ENCODE assay signal across 11 cellular contexts in genomic region chr10:50576245-50576815, GRCh38. TPM values are rescaled to one million over a fixed set of nuclear protein-coding genes. Genes with fewer than 3 reads are reported as not detected.
DNase-seq lines count a peak whose midpoint lies in the region; ATAC-seq, FAIRE-seq and TF ChIP-seq lines count a peak whose summit lies in the region.
"Had no signal": no experiment of that assay in that cellular context is flagged by ENCODE, and none has a peak within 500 bp of the region (broad histone marks: within the 10 kb centered on the region; RNA-seq: fewer than 3 reads in every experiment).

No MANE protein-coding gene starts in this region.

- no peaks in the 10 kb centered on the region for H3K36me3 ChIP-seq in HCT116 (ENCODE audit: control insufficient read depth in 1 of 2, insufficient read depth in 2 of 2, low read length in 2 of 2)
- H3K36me3 ChIP-seq in K562 (ENCODE audit: control insufficient read depth, insufficient read depth, low read length) = no peaks in the 10 kb centered on the region; the same call in 1 of the 3 replicates

- H2AFZ ChIP-seq in HCT116 (ENCODE audit: low read depth, low read length, poor library complexity, severe bottlenecking) (no peak overlapping the region), K562 (ENCODE audit: low read depth, low read length) (no peak overlapping the region)

- H3K4me3 ChIP-seq in A549 (no peak overlapping the region), HCT116 (replicated peaks in 1 of 2; ENCODE audit: low read depth in 1 of 2, low read length in 2 of 2) (no peak overlapping the region), K562 (no peak overlapping the region)
- H3K4me3 ChIP-seq: mucosa of descending colon, skin epidermis had no signal

- intact Hi-C loops in HCT116 (cut with micrococcal nuclease) (no loop called here), K562 (cut with micrococcal nuclease) (no loop called here)

- H3K27me3 ChIP-seq in HCT116 (ENCODE audit: insufficient read depth, low read length) (no peaks in the 10 kb centered on the region), K562 (ENCODE audit: control insufficient read depth in 2 of 2, insufficient read depth in 2 of 2, low read length in 2 of 2) (no peaks in the 10 kb centered on the region)

- TF ChIP-seq CTCF in A549 (IDR thresholded peaks at IDR 0.05) (no peak), HCT116 (IDR thresholded peaks at IDR 0.05 in 2 of 3, conservative IDR thresholded peaks at IDR 0.05 in 1 of 3; ENCODE audit: borderline replicate concordance in 1 of 3, insufficient read depth in 1 of 3, low read depth in 2 of 3, low read length in 2 of 3) (no peak), K562 (IDR thresholded peaks at IDR 0.05 in 2 of 3, conservative IDR thresholded peaks at IDR 0.05 in 1 of 3; ENCODE audit: insufficient read depth in 2 of 3, low read depth in 1 of 3, low read length in 3 of 3) (no peak)

- no peaks in the 10 kb centered on the region for H4K20me1 ChIP-seq in HCT116 (ENCODE audit: insufficient read depth)
- no peaks in the 10 kb centered on the region for H4K20me1 ChIP-seq in K562 (replicated peaks; ENCODE audit: control insufficient read depth, insufficient read depth, low read length)

- no peak for TF ChIP-seq RAD21 in A549 (conservative IDR thresholded peaks at IDR 0.05 in 1 of 2, IDR thresholded peaks at IDR 0.05 in 1 of 2)
- TF ChIP-seq RAD21 in HCT116 (IDR thresholded peaks at IDR 0.05; ENCODE audit: low read depth) = no peak
- TF ChIP-seq RAD21 in K562 (CRISPR knock-in tag; conservative IDR thresholded peaks at IDR 0.05 in 1 of 2, IDR thresholded peaks at IDR 0.05 in 1 of 2) = no peak

- RAD21 ChIA-PET in HCT116 (lab: Charles Lee; ENCODE audit: low non-redundant PET in 1 of 2, low total read pairs in 2 of 2, uncharacterized antibody in 2 of 2, unreplicated experiment in 2 of 2) = no interaction called here

- H3K9me2 ChIP-seq in HCT116 (ENCODE audit: insufficient read depth) = no peaks in the 10 kb centered on the region

- CTCF ChIA-PET in A549 (lab: Yijun Ruan, JAX) = interaction anchor here (1.3 to 2.5 kb wide), 4 partner anchors 9 to 48 kb away, joined by 3 to 8 read pairs (median 5); no protein-coding TSS in a partner anchor
- CTCF ChIA-PET in HCT116 (lab: Charles Lee) = interaction anchor here (0.9 kb wide), 1 partner anchor 52 kb away, joined by 3 read pairs; no protein-coding TSS in a partner anchor
- CTCF ChIA-PET in K562 (lab: Yijun Ruan, JAX; ENCODE audit: low intra/inter-chr PET ratio) = no interaction called here

- ATAC-seq in A549 (0 out of 6 replicates have a peak, but pooled peaks of 1 of the 2 experiments have one; percentile 19), HCT116 (peak; percentile 67; the same call in 1 of the 2 replicates), K562 (peak; percentile 3; the same call in 1 of the 3 replicates), GM19452 (IDR thresholded peaks at IDR 0.05; ENCODE audit: unreplicated experiment) (no peak), GM19397 (IDR thresholded peaks at IDR 0.05; ENCODE audit: unreplicated experiment) (no peak), HG03135 (IDR thresholded peaks at IDR 0.05; ENCODE audit: unreplicated experiment) (no peak)
- ATAC-seq: mucosa of descending colon had no signal

- H3K79me2 ChIP-seq in HCT116 (ENCODE audit: insufficient read depth, low read length) (no peaks in the 10 kb centered on the region; the same call in 1 of the 2 replicates), K562 (ENCODE audit: control insufficient read depth, insufficient read depth, low read length) (peaks cover 94% of the 10 kb centered on the region)

- no peak overlapping the region for H3K27ac ChIP-seq in A549
- H3K27ac ChIP-seq in HCT116 (ENCODE audit: low read depth, low read length) = no peak overlapping the region
- H3K27ac ChIP-seq in K562 (ENCODE audit: extremely low read depth, low read depth, low read length) = peak overlapping the region; percentile 97
- H3K27ac ChIP-seq: skin epidermis had no signal

- FAIRE-seq in A549 (lab: Jason Lieb, UNC) = no peak
- no peak for FAIRE-seq in K562 (lab: Jason Lieb, UNC)

- H3K4me1 ChIP-seq in A549 = peaks cover 7% of the 10 kb centered on the region; the same call in 1 of the 3 replicates
- H3K4me1 ChIP-seq in HCT116 (ENCODE audit: control insufficient read depth in 1 of 2, insufficient read depth in 2 of 2, low read length in 2 of 2) = peaks cover 5 to 20% of the 10 kb centered on the region in 2 experiments; a peak in 3 of 4 replicates
- H3K4me1 ChIP-seq in K562 (replicated peaks in 1 of 2; ENCODE audit: control insufficient read depth in 2 of 2, insufficient read depth in 2 of 2, low read length in 2 of 2) = peaks cover 54 to 90% of the 10 kb centered on the region in 2 experiments

- in situ Hi-C loops in K562 (cut with MboI) = no loop called here

- 55% methylated on average over 4 of the region's 4 CpGs for WGBS in A549 (ENCODE audit: missing lambda C conversion rate)
- WGBS in K562 (ENCODE audit: insufficient coverage, low coverage, missing lambda C conversion rate) = 41% methylated on average over 4 of the region's 4 CpGs

- TF ChIP-seq EP300 in A549 (IDR thresholded peaks at IDR 0.05) (no peak), K562 (IDR thresholded peaks at IDR 0.05; ENCODE audit: low read length) (no peak)

- H3K9me3 ChIP-seq in A549 = no peaks in the 10 kb centered on the region
- H3K9me3 ChIP-seq in HCT116 (ENCODE audit: control insufficient read depth in 1 of 2, insufficient read depth in 1 of 2, low read depth in 1 of 2, low read length in 2 of 2) = no peaks in the 10 kb centered on the region
- no peaks in the 10 kb centered on the region for H3K9me3 ChIP-seq in K562 (replicated peaks; ENCODE audit: control insufficient read depth, insufficient read depth, low read depth, low read length)
- H3K9me3 ChIP-seq: mucosa of descending colon had no signal

- POLR2A ChIA-PET in A549 (lab: Yijun Ruan, JAX) (interaction anchor here (2.5 kb wide), 1 partner anchor 48 kb away, joined by 8 read pairs; the partner anchor contains the start of gene SGMS1), HCT116 (lab: Charles Lee) (no interaction called here), K562 (lab: Yijun Ruan, JAX) (interaction anchor here (0.6 to 5.5 kb wide), 16 partner anchors 9 to 620 kb away, joined by 3 to 67 read pairs (median 4); partner anchors contain the start of gene SGMS1)

- TF ChIP-seq POLR2A in A549 (IDR thresholded peaks at IDR 0.05; ENCODE audit: low read length) (no peak), HCT116 (IDR thresholded peaks at IDR 0.05; ENCODE audit: borderline replicate concordance, extremely low read depth, insufficient read depth, insufficient read length) (no peak), K562 (conservative IDR thresholded peaks at IDR 0.05) (no peak)

- no peak overlapping the region for H3K9ac ChIP-seq in HCT116 (ENCODE audit: low read length)
- H3K9ac ChIP-seq in K562 (ENCODE audit: insufficient read depth in 1 of 2, low read depth in 2 of 2, low read length in 2 of 2) = peak overlapping the region; percentile 69 to 86; a peak in 3 of 4 replicates

- H3K4me2 ChIP-seq in A549 (peak overlapping the region; percentile 8; the same call in 1 of the 3 replicates), HCT116 (ENCODE audit: low read length) (peak overlapping the region; percentile 33), K562 (ENCODE audit: insufficient read depth, low read length) (peak overlapping the region; percentile 53)

- no TSS peak for BruUV-seq in HCT116 (replicated peaks; lab: Mats Ljungman, UMichigan)
- BruUV-seq in K562 (replicated peaks; lab: Mats Ljungman, UMichigan) = no TSS peak

- H3K9me1 ChIP-seq in K562 (ENCODE audit: control insufficient read depth, insufficient read depth, low read length) = no peaks in the 10 kb centered on the region

- DNase-seq in A549 (ENCODE audit: low read depth in 1 of 2, low spot score in 1 of 2) = no peak
- DNase-seq in HCT116 (ENCODE audit: low read depth, low spot score) = no peak
- DNase-seq in K562 (ENCODE audit: extremely low read depth in 1 of 4, low spot score in 3 of 4) = peak in 1 of 4 experiments; percentile 10
- peak; percentile 87 for DNase-seq in inferior parietal cortex (ENCODE audit: extremely low spot score)
- no peak for DNase-seq in NCI-H2107 treated with DMSO at 0.1 percent for 48 hours (lab: John Stamatoyannopoulos, UW; ENCODE audit: unreplicated experiment)
- DNase-seq: mucosa of descending colon, T-helper 2 cell had no signal

TF ChIP-seq in A549, 52 proteins besides CTCF, POLR2A, EP300 and RAD21 (continues in another document):
- TF ChIP-seq TFCP2L1 (CRISPR knock-in tag; IDR thresholded peaks at IDR 0.05) (no peak), SREBF2 (IDR thresholded peaks at IDR 0.05) (no peak)

TF ChIP-seq in HCT116, 20 proteins besides CTCF, POLR2A, EP300 and RAD21 (continues in another document):
- TF ChIP-seq SRF (IDR thresholded peaks at IDR 0.05; ENCODE audit: low read depth) = no peak
- no peak for TF ChIP-seq CEBPB (IDR thresholded peaks at IDR 0.05; ENCODE audit: low read depth)

TF ChIP-seq in K562, 482 proteins besides CTCF, POLR2A, EP300 and RAD21 (continues in another document):
- TF ChIP-seq ATF1 (CRISPR knock-in tag; IDR thresholded peaks at IDR 0.05) (no peak), ATF1 (tag; IDR thresholded peaks at IDR 0.05) (0 out of 2 replicates have a peak, but pooled peaks have one; percentile 20)

RNA-seq across cellular contexts. Expression of gene SGMS1, which starts 47.4 kb away (rescaled TPM):
- 28.2 TPM in 2 replicates for polyA plus RNA-seq in A549 (2011; rRNA removed)
- 15.3 and 21.3 TPM in 2 replicates for polyA plus RNA-seq in A549 (2012; cell fraction: cytosol; rRNA removed)
- polyA plus RNA-seq in A549 (2012; cell fraction: nucleus; rRNA removed) = 17.9 and 19.2 TPM in 2 replicates
- polyA plus RNA-seq in A549 (2017; fragmentation: RNase III; extraction: RNeasy Plus Mini Kit Qiagen cat#74134 plus additional on column Dnase treatment) = 20.2 to 23.2 TPM (median 22.7 TPM) in 3 replicates
- 23.8 and 26.8 TPM in 2 replicates for polyA minus RNA-seq in A549 (2011; rRNA and poly(A)+ RNA removed)
- total RNA-seq in HCT116 (2021; ENCODE audit: unreplicated experiment) = 29.1 TPM
- polyA plus RNA-seq in HCT116 (2012) = 13.3 and 14.7 TPM in 2 replicates
- total RNA-seq in K562 (2011; cell fraction: chromatin; rRNA removed; ENCODE audit: low replicate concordance) = 267 and 295 TPM in 2 replicates
- total RNA-seq in K562 (2011; cell fraction: nucleolus; rRNA removed) = 202 and 204 TPM in 2 replicates
- total RNA-seq in K562 (2011; cell fraction: nucleoplasm; rRNA removed) = 277 and 388 TPM in 2 replicates
- 187 and 232 TPM in 2 replicates for total RNA-seq in K562 (2014; rRNA removed)
- total RNA-seq in K562 (2014; rRNA removed; fragmentation: Illumina TruSeq; extraction: Trizol) = 82.2 and 82.5 TPM in 2 replicates
- 82.3 and 83.8 TPM in 2 replicates for total RNA-seq in K562 (2015; rRNA removed; fragmentation: Illumina TruSeq; extraction: Trizol)
- total RNA-seq in K562 (2021) = 91.8 and 94.0 TPM in 2 replicates
- polyA plus RNA-seq in K562 (2011; rRNA removed) = 69.8 and 89.6 TPM in 2 replicates
- 58.5 and 88.3 TPM in 2 replicates for polyA plus RNA-seq in K562 (2011; cell fraction: cytosol; rRNA removed)
- 74.4 and 107 TPM in 2 replicates for polyA plus RNA-seq in K562 (2011; cell fraction: nucleus; rRNA removed)
- 27.2 and 40.1 TPM in 2 replicates for polyA plus RNA-seq in K562 (2012)
- 61.5 and 69.7 TPM in 2 replicates for polyA plus RNA-seq in K562 (2014; fragmentation: Illumina TruSeq; extraction: Trizol)
- polyA plus RNA-seq in K562 (2014; fragmentation: Nextera tagmentation; extraction: Ambion mirVana) = 10 to 100 TPM; 22.6 to 25.3 TPM
- 63.2 and 82.2 TPM in 2 replicates for polyA plus RNA-seq in K562 (2014; rRNA removed)
- 116 and 125 TPM in 2 replicates for polyA minus RNA-seq in K562 (2011; rRNA and poly(A)+ RNA removed)
- 75.6 and 79.4 TPM in 2 replicates for polyA minus RNA-seq in K562 (2011; cell fraction: cytosol; rRNA and poly(A)+ RNA removed)
- polyA minus RNA-seq in K562 (2011; cell fraction: nucleus; rRNA and poly(A)+ RNA removed) = 297 and 317 TPM in 2 replicates

Comparison
In these comparisons a context has a peak if more than half of its experiments do, and no peak if none do; other contexts are left out.
1. ATAC-seq: peak in HCT116 (single experiment) and K562 (single experiment); none in GM19452 (single experiment), GM19397 (single experiment) and HG03135 (single experiment).
2. Of the 35 proteins assayed by ChIP-seq in both K562 and A549: peak only in K562: BHLHE40 and CEBPB; only in A549: none; in both: none; in neither: 33.
3. Peak in every context shown above with its lines, with median percentiles within 50 percentile points of each other: H3K4me2 ChIP-seq.